Comparison of ENCODE assay signal across 12 cellular contexts in the genomic region with DNA sequence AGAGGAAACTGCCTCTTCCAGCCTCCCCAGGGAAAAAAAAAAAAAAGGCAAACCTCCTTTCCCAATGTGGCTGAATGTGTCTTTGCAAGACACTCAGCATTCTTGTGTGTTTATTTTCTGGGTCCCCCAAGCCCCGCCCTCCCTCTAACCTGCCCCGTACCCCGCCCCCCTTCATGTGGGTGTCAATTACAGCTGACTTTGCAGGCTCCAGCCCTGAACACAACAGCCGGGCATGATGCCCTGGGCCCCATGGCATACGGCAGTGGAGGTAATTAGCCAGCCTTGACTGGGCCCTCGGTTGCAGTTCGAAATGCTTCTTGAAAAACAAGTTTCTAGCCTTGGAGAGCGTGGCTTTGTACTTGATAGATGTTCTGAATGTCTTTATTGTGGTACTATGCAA.
"Had no signal": no experiment of that assay in that cellular context is flagged by ENCODE, and none has a peak within 500 bp of the region (broad histone marks: within the 10 kb centered on the region; RNA-seq: fewer than 3 reads in every experiment).

No MANE protein-coding gene starts in this region.

- H3K27me3 Mint-ChIP-seq: naive thymus-derived CD8-positive, alpha-beta T cell had no signal

- H3K4me1 ChIP-seq: heart left ventricle, suprapubic skin, tibial artery had no signal

- H3K4me1 Mint-ChIP-seq: naive thymus-derived CD8-positive, alpha-beta T cell had no signal

- H3K27me3 ChIP-seq: heart left ventricle, suprapubic skin, tibial artery had no signal

- H3K27ac Mint-ChIP-seq: naive thymus-derived CD8-positive, alpha-beta T cell had no signal

- DNase-seq: effector memory CD4-positive, alpha-beta T cell; heart left ventricle; hippocampal formation; mammary epithelial cell; mucosa of descending colon; naive thymus-derived CD8-positive, alpha-beta T cell; right cardiac atrium; small intestine; stimulated activated CD4-positive, alpha-beta T cell treated with anti-CD3 and anti-CD28 coated beads, Interleukin-2, amount 100 ng/mL, for 48 hours; stimulated activated naive CD8-positive, alpha-beta T cell treated with anti-CD3 and anti-CD28 coated beads, Interleukin-15, Interleukin-2, amounts not matched to agents 100 U/mL and 50 U/mL, for 24 hours; tibial artery had no signal

- H3K4me3 ChIP-seq: heart left ventricle, mucosa of descending colon, suprapubic skin, tibial artery had no signal

- H3K36me3 ChIP-seq: heart left ventricle, suprapubic skin, tibial artery had no signal

- H3K36me3 Mint-ChIP-seq: naive thymus-derived CD8-positive, alpha-beta T cell had no signal

- H3K4me3 Mint-ChIP-seq: naive thymus-derived CD8-positive, alpha-beta T cell had no signal

- H3K9me3 ChIP-seq: heart left ventricle, mucosa of descending colon, suprapubic skin, tibial artery had no signal

- H3K27ac ChIP-seq: heart left ventricle, suprapubic skin, tibial artery had no signal
